ENCODE assay signal across 7 cellular contexts in the genomic region with DNA sequence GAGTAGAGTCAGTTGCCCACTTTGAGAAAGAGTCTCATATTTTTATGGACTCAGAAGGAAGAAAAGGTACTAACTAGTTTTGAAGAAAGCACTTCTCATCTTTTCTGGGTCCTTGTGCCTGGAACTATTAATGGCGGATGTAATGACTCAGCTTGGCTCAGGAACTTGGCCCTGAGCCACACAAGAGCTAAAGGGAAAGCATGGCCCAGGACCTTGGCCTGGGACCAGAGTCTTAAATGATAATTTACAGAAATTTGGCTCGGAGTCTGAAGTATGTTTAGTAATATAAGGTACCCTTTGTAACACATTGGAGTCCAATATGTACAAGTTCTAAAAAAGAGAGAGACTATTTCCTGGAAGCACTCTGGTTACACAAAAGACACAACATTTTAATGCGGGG. TPM values are rescaled to one million over a fixed set of nuclear protein-coding genes. Genes with fewer than 3 reads are reported as not detected.
"Had no signal": no experiment of that assay in that cellular context is flagged by ENCODE, and none has a peak within 500 bp of the region (broad histone marks: within the 10 kb centered on the region; RNA-seq: fewer than 3 reads in every experiment).

No MANE protein-coding gene starts in this region.

RNA-seq across cellular contexts. Expression of a gene that starts 4.6 kb away (rescaled TPM):
- total RNA-seq: GM23248, GM23338, H1, H4, H7, H9, HFFc6 had no signal
- polyA plus RNA-seq: GM23248, GM23338, H1 had no signal
